Comparison of ENCODE assay signal across 9 cellular contexts in genomic region chr4:38673109-38673978, GRCh38. TPM values are rescaled to one million over a fixed set of nuclear protein-coding genes. Genes with fewer than 3 reads are reported as not detected.
DNase-seq lines count a peak whose midpoint lies in the region; ATAC-seq and TF ChIP-seq lines count a peak whose summit lies in the region.
"Had no signal": no experiment of that assay in that cellular context is flagged by ENCODE, and none has a peak within 500 bp of the region (broad histone marks: within the 10 kb centered on the region; RNA-seq: fewer than 3 reads in every experiment).

No MANE protein-coding gene starts in this region.

- H3K27ac ChIP-seq in fibroblast of lung (ENCODE audit: insufficient read depth, low read length) (peak overlapping the region; percentile 68), parathyroid adenoma (peak overlapping the region; percentile 97)
- H3K27ac ChIP-seq: BLaER1 had no signal

- no peaks in the 10 kb centered on the region for H4K20me1 ChIP-seq in fibroblast of lung (ENCODE audit: control insufficient read depth, extremely low read depth, insufficient read depth, low read length)

- TF ChIP-seq CTCF in fibroblast of lung (conservative IDR thresholded peaks at IDR 0.05 in 1 of 2, IDR thresholded peaks at IDR 0.05 in 1 of 2; ENCODE audit: low read depth in 1 of 2, low read length in 2 of 2) (no peak), parathyroid adenoma (IDR thresholded peaks at IDR 0.05) (no peak)

- H3K4me1 ChIP-seq in fibroblast of lung (ENCODE audit: control insufficient read depth, extremely low read depth, insufficient read depth, low read length): peaks cover 40% of the 10 kb centered on the region
- peaks cover 39% of the 10 kb centered on the region for H3K4me1 ChIP-seq in parathyroid adenoma

- H3K9ac ChIP-seq in fibroblast of lung (ENCODE audit: insufficient read depth, low read length) (no peak overlapping the region), parathyroid adenoma (no peak overlapping the region)
- H3K9ac ChIP-seq: BLaER1 had no signal

- no peaks in the 10 kb centered on the region for H3K27me3 ChIP-seq in fibroblast of lung (ENCODE audit: control insufficient read depth, insufficient read depth, low read length)
- H3K27me3 ChIP-seq in parathyroid adenoma (ENCODE audit: control insufficient read depth, insufficient read depth, low read length): no peaks in the 10 kb centered on the region

- peaks cover 90% of the 10 kb centered on the region for H3K79me2 ChIP-seq in fibroblast of lung (ENCODE audit: control insufficient read depth, insufficient read depth, low read length)
- H3K79me2 ChIP-seq in parathyroid adenoma: peaks cover 37% of the 10 kb centered on the region

- H3K4me2 ChIP-seq in fibroblast of lung (ENCODE audit: extremely low read depth, insufficient read depth, low read length): peak overlapping the region; percentile 5
- peak overlapping the region; percentile 56 for H3K4me2 ChIP-seq in parathyroid adenoma (ENCODE audit: low read length)

- no peaks in the 10 kb centered on the region for H3K9me3 ChIP-seq in fibroblast of lung (ENCODE audit: control insufficient read depth, insufficient read depth, low read depth, low read length)
- H3K9me3 ChIP-seq in parathyroid adenoma (ENCODE audit: control insufficient read depth, low read length): no peaks in the 10 kb centered on the region
- H3K9me3 ChIP-seq: BLaER1 had no signal

- H2AFZ ChIP-seq in fibroblast of lung (ENCODE audit: low read length): no peak overlapping the region
- H2AFZ ChIP-seq in parathyroid adenoma: no peak overlapping the region

- peak; percentile 47 for DNase-seq in NCI-H146 (lab: John Stamatoyannopoulos, UW)
- DNase-seq in NCI-H146 treated with DMSO at 0.1 percent for 48 hours (lab: John Stamatoyannopoulos, UW; ENCODE audit: unreplicated experiment): no peak
- DNase-seq in fibroblast of lung (ENCODE audit: low read depth in 2 of 2): peak; percentile 34 to 49

- peak; percentile 56 for ATAC-seq in SK-N-SH treated with all-trans-retinoic acid at 6 μM for 48 hours
- ATAC-seq in HG02642 (IDR thresholded peaks at IDR 0.05; ENCODE audit: poor library complexity, unreplicated experiment): no peak
- ATAC-seq in HG03135 (IDR thresholded peaks at IDR 0.05; ENCODE audit: unreplicated experiment): no peak
- no peak for ATAC-seq in GM18868 (IDR thresholded peaks at IDR 0.05; ENCODE audit: unreplicated experiment)

- H3K36me3 ChIP-seq in fibroblast of lung (ENCODE audit: control insufficient read depth, insufficient read depth, low read length): no peaks in the 10 kb centered on the region
- H3K36me3 ChIP-seq in parathyroid adenoma (ENCODE audit: control insufficient read depth, insufficient read depth, low read length): no peaks in the 10 kb centered on the region
- H3K36me3 ChIP-seq: BLaER1 had no signal

- no peak overlapping the region for H3K4me3 ChIP-seq in fibroblast of lung (replicated peaks in 1 of 4; ENCODE audit: control extremely low read depth in 1 of 4, insufficient read depth in 1 of 4, low read depth in 3 of 4, low read length in 4 of 4)
- peak overlapping the region; percentile 40 for H3K4me3 ChIP-seq in parathyroid adenoma (ENCODE audit: low read depth, low read length)
- H3K4me3 ChIP-seq: BLaER1 had no signal

TF ChIP-seq in SK-N-SH treated with all-trans-retinoic acid at 6 μM for 48 hours, 23 proteins besides CTCF, POLR2A, EP300 and RAD21:
- TF ChIP-seq ZC3H10 (CRISPR knock-in tag; IDR thresholded peaks at IDR 0.05): no peak
- TF ChIP-seq ZNF70 (CRISPR knock-in tag; IDR thresholded peaks at IDR 0.05): no peak
- TF ChIP-seq TCF4 (CRISPR knock-in tag; IDR thresholded peaks at IDR 0.05; ENCODE audit: borderline replicate concordance): no peak
- TF ChIP-seq ZNF565 (CRISPR knock-in tag; conservative IDR thresholded peaks at IDR 0.05; ENCODE audit: low read depth): no peak
- no peak for TF ChIP-seq CREB5 (CRISPR knock-in tag; IDR thresholded peaks at IDR 0.05; ENCODE audit: low read depth)
- TF ChIP-seq PATZ1 (CRISPR knock-in tag; IDR thresholded peaks at IDR 0.05; ENCODE audit: borderline replicate concordance): no peak
- no peak for TF ChIP-seq ARNTL (CRISPR knock-in tag; IDR thresholded peaks at IDR 0.05; ENCODE audit: borderline replicate concordance, low read depth)
- no peak for TF ChIP-seq ESRRG (CRISPR knock-in tag; IDR thresholded peaks at IDR 0.05)
- TF ChIP-seq ZNF8 (CRISPR knock-in tag; IDR thresholded peaks at IDR 0.05): no peak
- TF ChIP-seq BACH2 (CRISPR knock-in tag; IDR thresholded peaks at IDR 0.05; ENCODE audit: borderline replicate concordance): no peak
- no peak for TF ChIP-seq GLIS3 (CRISPR knock-in tag; IDR thresholded peaks at IDR 0.05)

RNA-seq across cellular contexts. Expression of gene KLF3, which starts 9.3 kb away (rescaled TPM):
- total RNA-seq in fibroblast of lung: 12.1 and 12.4 TPM in 2 replicates
- 16.3 and 18.9 TPM in 2 replicates for polyA plus RNA-seq in fibroblast of lung
- polyA plus RNA-seq in fibroblast of lung (2012): 11.2 and 14.3 TPM in 2 replicates
- polyA minus RNA-seq in fibroblast of lung (ENCODE audit: low replicate concordance): 11.0 and 13.6 TPM in 2 replicates
